In the genomic region with DNA sequence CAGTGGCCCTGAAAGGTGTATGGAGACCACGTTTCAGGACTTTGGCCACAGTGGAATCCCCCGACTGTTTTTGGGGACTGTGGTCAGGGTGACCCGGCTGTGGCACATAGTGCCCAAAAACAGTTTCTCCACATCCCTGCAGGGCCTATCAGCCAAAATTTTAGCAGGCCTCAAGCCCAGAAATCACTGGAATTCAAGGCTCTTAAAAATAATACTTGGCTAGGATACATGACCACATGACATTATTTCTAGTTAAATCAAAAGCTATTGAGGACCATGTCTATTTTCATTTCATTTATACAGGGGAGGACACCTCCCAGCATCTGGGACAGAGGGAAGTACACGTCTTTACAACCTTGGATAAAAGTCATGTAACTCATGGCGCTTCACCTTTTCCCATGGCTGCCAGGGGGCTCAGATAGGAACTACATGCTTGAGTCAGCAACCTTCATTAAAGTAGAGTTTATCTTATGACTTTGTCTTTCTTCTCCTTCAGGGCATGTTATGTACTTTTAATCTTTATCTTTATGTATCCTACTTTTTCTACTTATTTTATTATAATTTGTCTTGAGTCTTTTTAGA, we compare ENCODE assay signal across 19 cellular contexts.
A peak's percentile ranks its signal among the peaks of the same experiment; 100 is the strongest.
DNase-seq lines count a peak whose midpoint lies in the region; ATAC-seq, FAIRE-seq and TF ChIP-seq lines count a peak whose summit lies in the region.
"Had no signal": no experiment of that assay in that cellular context is flagged by ENCODE, and none has a peak within 500 bp of the region (broad histone marks: within the 10 kb centered on the region; RNA-seq: fewer than 3 reads in every experiment).

No MANE protein-coding gene starts in this region.

- peak overlapping the region; percentile 77 to 79 for H3K4ac ChIP-seq in mesenchymal stem cell (ENCODE audit: low read depth in 1 of 2, low read length in 2 of 2)

- peak overlapping the region; percentile 76 for H2AFZ ChIP-seq in K562 (ENCODE audit: low read depth, low read length)
- H2AFZ ChIP-seq in mesenchymal stem cell (ENCODE audit: low read depth, low read length), result no peak overlapping the region

- no peak for FAIRE-seq in K562 (lab: Jason Lieb, UNC)
- FAIRE-seq: A204.1, frontal cortex had no signal

- no peak overlapping the region for H3K23ac ChIP-seq in mesenchymal stem cell (ENCODE audit: low read length in 2 of 2)

- H3K79me2 ChIP-seq in K562 (ENCODE audit: control insufficient read depth, insufficient read depth, low read length), result no peaks in the 10 kb centered on the region

- peak overlapping the region; percentile 53 to 65; a peak in 2 of 4 replicates for H3K9ac ChIP-seq in K562 (ENCODE audit: insufficient read depth in 1 of 2, low read depth in 2 of 2, low read length in 2 of 2)
- peak overlapping the region; percentile 50 for H3K9ac ChIP-seq in mesenchymal stem cell (ENCODE audit: low read length)

- CTCF ChIA-PET in MCF 10A (lab: Yijun Ruan, JAX), result interaction anchor here (0.9 to 7.2 kb wide), 5 partner anchors 8 to 106 kb away, joined by 3 to 66 read pairs (median 4); no protein-coding TSS in a partner anchor
- CTCF ChIA-PET in K562 (lab: Yijun Ruan, JAX; ENCODE audit: low intra/inter-chr PET ratio), result no interaction called here

- H3K27me3 ChIP-seq in breast epithelium (no peaks in the 10 kb centered on the region), K562 (ENCODE audit: control insufficient read depth in 2 of 2, insufficient read depth in 2 of 2, low read length in 2 of 2) (no peaks in the 10 kb centered on the region), mesenchymal stem cell (ENCODE audit: control insufficient read depth in 1 of 2, insufficient read depth in 1 of 2, low read length in 2 of 2) (no peaks in the 10 kb centered on the region), tibial artery (no peaks in the 10 kb centered on the region)
- H3K27me3 ChIP-seq: left lung had no signal

- H3K9me1 ChIP-seq in K562 (ENCODE audit: control insufficient read depth, insufficient read depth, low read length), result no peaks in the 10 kb centered on the region

- H3K18ac ChIP-seq in mesenchymal stem cell (ENCODE audit: low read depth in 1 of 2, low read length in 2 of 2), result peak overlapping the region; percentile 64 to 82

- TF ChIP-seq RAD21 in K562 (CRISPR knock-in tag; conservative IDR thresholded peaks at IDR 0.05 in 1 of 2, IDR thresholded peaks at IDR 0.05 in 1 of 2), result no peak

- no peaks in the 10 kb centered on the region for H3K36me3 Mint-ChIP-seq in MCF 10A (ENCODE audit: insufficient read depth, unreplicated experiment)
- H3K36me3 Mint-ChIP-seq: activated naive CD8-positive, alpha-beta T cell; CD8-positive, alpha-beta T cell; stimulated activated memory B cell treated with anti-CD40 and anti-IgM and Interleukin-4, amounts not matched to agents 10 μg/mL and 1 μg/mL and 100 μg/mL, for 72 hours had no signal

- peak overlapping the region; percentile 45 for H4K8ac ChIP-seq in mesenchymal stem cell (ENCODE audit: low read length)

- peak overlapping the region; percentile 99 for H3K27ac Mint-ChIP-seq in MCF 10A (ENCODE audit: low read depth, unreplicated experiment)
- H3K27ac Mint-ChIP-seq: activated naive CD8-positive, alpha-beta T cell; CD8-positive, alpha-beta T cell; effector memory CD8-positive, alpha-beta T cell; stimulated activated memory B cell treated with anti-CD40 and anti-IgM and Interleukin-4, amounts not matched to agents 10 μg/mL and 1 μg/mL and 100 μg/mL, for 72 hours had no signal

- H2AK5ac ChIP-seq in mesenchymal stem cell (ENCODE audit: low read length, severe bottlenecking), result no peak overlapping the region

- no peaks in the 10 kb centered on the region for H3K27me3 Mint-ChIP-seq in MCF 10A (ENCODE audit: insufficient read depth, unreplicated experiment)
- H3K27me3 Mint-ChIP-seq: activated CD4-positive, alpha-beta T cell treated with anti-CD3 and anti-CD28 coated beads, Interleukin-2, amount 10 ng/mL, durations not matched to agents 7 days and 5 days; activated naive CD8-positive, alpha-beta T cell had no signal

- H3K27ac ChIP-seq in breast epithelium, result peak overlapping the region in 1 of 2 donors; percentile 68
- H3K27ac ChIP-seq in K562 (ENCODE audit: extremely low read depth, low read depth, low read length), result peak overlapping the region; percentile 81
- no peak overlapping the region for H3K27ac ChIP-seq in mesenchymal stem cell (ENCODE audit: low read length, poor library complexity, severe bottlenecking)
- H3K27ac ChIP-seq in tibial artery, result peak overlapping the region; percentile 90 to 91

- no peak for DNase-seq in MCF 10A (ENCODE audit: unreplicated experiment)
- no peak for DNase-seq in breast epithelium (ENCODE audit: low spot score in 2 of 2)
- peak in 1 of 4 experiments; percentile 11 for DNase-seq in K562 (ENCODE audit: extremely low read depth in 1 of 4, low spot score in 3 of 4)
- no peak for DNase-seq in mesenchymal stem cell
- no peak for DNase-seq in tibial artery
- no peak for DNase-seq in T-helper 9 cell
- no peak for DNase-seq in NCI-H2171 (lab: John Stamatoyannopoulos, UW)
- DNase-seq: activated CD4-positive, alpha-beta T cell treated with anti-CD3 and anti-CD28 coated beads, Interleukin-2, amount 10 ng/mL, durations not matched to agents 7 days and 5 days; activated T-cell treated with anti-CD3 and anti-CD28 coated beads, Interleukin-2, amount 50 U/mL, for 1 hour; DMS79 treated with DMSO at 0.1 percent for 48 hours; effector memory CD8-positive, alpha-beta T cell; NCI-H146 had no signal

- no peaks in the 10 kb centered on the region for H3K79me1 ChIP-seq in mesenchymal stem cell (replicated peaks; ENCODE audit: low read length, poor library complexity, severe bottlenecking)

- H3K4me1 Mint-ChIP-seq in MCF 10A (ENCODE audit: insufficient read depth, unreplicated experiment), result peaks cover 75% of the 10 kb centered on the region

- peak overlapping the region; percentile 48 for H4K91ac ChIP-seq in mesenchymal stem cell (ENCODE audit: low read length)

- H3K14ac ChIP-seq in mesenchymal stem cell (ENCODE audit: low read length in 2 of 2), result peak overlapping the region in 1 of 2 experiments; percentile 49

- H3K4me2 ChIP-seq in K562 (ENCODE audit: insufficient read depth, low read length) (no peak overlapping the region), mesenchymal stem cell (ENCODE audit: low read length, poor library complexity, severe bottlenecking) (no peak overlapping the region)

- no peak overlapping the region for H3K4me3 Mint-ChIP-seq in MCF 10A (ENCODE audit: unreplicated experiment)
- H3K4me3 Mint-ChIP-seq: activated CD4-positive, alpha-beta T cell treated with anti-CD3 and anti-CD28 coated beads, Interleukin-2, amount 10 ng/mL, durations not matched to agents 7 days and 5 days; activated naive CD8-positive, alpha-beta T cell; CD8-positive, alpha-beta T cell; effector memory CD8-positive, alpha-beta T cell; stimulated activated memory B cell treated with anti-CD40 and anti-IgM and Interleukin-4, amounts not matched to agents 10 μg/mL and 1 μg/mL and 100 μg/mL, for 72 hours had no signal

- intact Hi-C loops in MCF 10A (cut with micrococcal nuclease) (loop anchor here (2.0 to 5.0 kb wide), 2 partner anchors 14 to 80 kb away; no protein-coding TSS in a partner anchor), breast epithelium (cut with DNase I; ENCODE audit: low total_unique reads) (no loop called here), K562 (cut with micrococcal nuclease) (loop anchor here (5.0 kb wide), 1 partner anchor 105 kb away; no protein-coding TSS in a partner anchor), tibial artery (cut with DNase I; ENCODE audit: low total_unique reads) (no loop called here)

- H3K36me3 ChIP-seq in breast epithelium (no peaks in the 10 kb centered on the region), K562 (ENCODE audit: control insufficient read depth, insufficient read depth, low read length) (no peaks in the 10 kb centered on the region; the same call in 2 of the 3 replicates), mesenchymal stem cell (ENCODE audit: control insufficient read depth in 1 of 2, insufficient read depth in 2 of 2, low read depth in 1 of 2, low read length in 2 of 2) (no peaks in the 10 kb centered on the region), tibial artery (no peaks in the 10 kb centered on the region)
- H3K36me3 ChIP-seq: left lung had no signal

- WGBS in K562 (ENCODE audit: insufficient coverage, low coverage, missing lambda C conversion rate), result 38% methylated on average over 3 of the region's 5 CpGs
- WGBS in mesenchymal stem cell, result 92% methylated on average over 5 of the region's 5 CpGs

- no peak overlapping the region for H2BK15ac ChIP-seq in mesenchymal stem cell (ENCODE audit: low read depth, poor library complexity, severe bottlenecking)

- BruUV-seq in MCF 10A (replicated peaks; lab: Mats Ljungman, UMichigan), result TSS peak; percentile 26
- BruUV-seq in K562 (replicated peaks; lab: Mats Ljungman, UMichigan), result no TSS peak

- in situ Hi-C loops in K562 (cut with MboI), result no loop called here

- H3K4me1 ChIP-seq in breast epithelium, result no peaks in the 10 kb centered on the region
- H3K4me1 ChIP-seq in K562 (replicated peaks in 1 of 2; ENCODE audit: control insufficient read depth in 2 of 2, insufficient read depth in 2 of 2, low read length in 2 of 2), result peaks cover 52 to 92% of the 10 kb centered on the region in 2 experiments
- peaks cover 25% of the 10 kb centered on the region for H3K4me1 ChIP-seq in mesenchymal stem cell (ENCODE audit: control insufficient read depth, insufficient read depth, low read depth, low read length)
- peaks cover 0 to 95% (median 46%) of the 10 kb centered on the region in 4 donors for H3K4me1 ChIP-seq in tibial artery

- H4K20me1 ChIP-seq in K562 (replicated peaks; ENCODE audit: control insufficient read depth, insufficient read depth, low read length), result no peaks in the 10 kb centered on the region

- POLR2A ChIA-PET in MCF 10A (lab: Yijun Ruan, JAX) (interaction anchor here (0.8 to 17.4 kb wide), 14 partner anchors 14 to 480 kb away, joined by 3 to 555 read pairs (median 7); a partner anchor contains a TSS), K562 (lab: Yijun Ruan, JAX) (interaction anchor here (0.7 to 2.7 kb wide), 3 partner anchors 10 to 1173 kb away, joined by 3 to 16 read pairs (median 4); no protein-coding TSS in a partner anchor)

- TF ChIP-seq CTCF in MCF 10A (IDR thresholded peaks at IDR 0.05; ENCODE audit: unreplicated experiment), result no peak
- TF ChIP-seq CTCF in breast epithelium (IDR thresholded peaks at IDR 0.05), result no peak
- no peak for TF ChIP-seq CTCF in K562 (IDR thresholded peaks at IDR 0.05 in 2 of 3, conservative IDR thresholded peaks at IDR 0.05 in 1 of 3; ENCODE audit: insufficient read depth in 2 of 3, low read depth in 1 of 3, low read length in 3 of 3)
- TF ChIP-seq CTCF in tibial artery (IDR thresholded peaks at IDR 0.05), result peak in 1 of 2 experiments; percentile 13

- H3K9me3 ChIP-seq in breast epithelium (no peaks in the 10 kb centered on the region), K562 (replicated peaks; ENCODE audit: control insufficient read depth, insufficient read depth, low read depth, low read length) (no peaks in the 10 kb centered on the region), mesenchymal stem cell (ENCODE audit: control insufficient read depth, low read length) (no peaks in the 10 kb centered on the region), tibial artery (no peaks in the 10 kb centered on the region)
- H3K9me3 ChIP-seq: left lung had no signal

- ATAC-seq in K562, result no peak
- no peak for ATAC-seq in HG02840 (IDR thresholded peaks at IDR 0.05; ENCODE audit: low FRiP score, unreplicated experiment)
- ATAC-seq: CD8-positive, alpha-beta T cell; effector memory CD8-positive, alpha-beta T cell; stimulated activated memory B cell treated with anti-CD40 and anti-IgM and Interleukin-4, amounts not matched to agents 10 μg/mL and 1 μg/mL and 100 μg/mL, for 72 hours had no signal

- no peak for TF ChIP-seq POLR2A in breast epithelium (IDR thresholded peaks at IDR 0.05)
- TF ChIP-seq POLR2A in K562 (conservative IDR thresholded peaks at IDR 0.05), result no peak

- no peak overlapping the region for H2BK120ac ChIP-seq in mesenchymal stem cell (ENCODE audit: low read depth, low read length)

- H3K4me3 ChIP-seq in breast epithelium, result no peak overlapping the region
- H3K4me3 ChIP-seq in K562, result no peak overlapping the region
- H3K4me3 ChIP-seq in mesenchymal stem cell (ENCODE audit: insufficient read depth in 1 of 2, low read depth in 1 of 2, low read length in 2 of 2), result no peak overlapping the region
- H3K4me3 ChIP-seq in tibial artery, result no peak overlapping the region
- H3K4me3 ChIP-seq: left lung had no signal

- peak overlapping the region; percentile 14 to 96 for H2BK12ac ChIP-seq in mesenchymal stem cell (ENCODE audit: low read length in 2 of 2)

- TF ChIP-seq EP300 in K562 (IDR thresholded peaks at IDR 0.05; ENCODE audit: low read length), result no peak

- no peak overlapping the region for H2BK5ac ChIP-seq in mesenchymal stem cell (ENCODE audit: low read depth, low read length, poor library complexity, severe bottlenecking)

- H3K9me3 Mint-ChIP-seq in MCF 10A (ENCODE audit: unreplicated experiment), result no peaks in the 10 kb centered on the region
- H3K9me3 Mint-ChIP-seq: activated CD4-positive, alpha-beta T cell treated with anti-CD3 and anti-CD28 coated beads, Interleukin-2, amount 10 ng/mL, durations not matched to agents 7 days and 5 days; CD8-positive, alpha-beta T cell; effector memory CD8-positive, alpha-beta T cell; stimulated activated memory B cell treated with anti-CD40 and anti-IgM and Interleukin-4, amounts not matched to agents 10 μg/mL and 1 μg/mL and 100 μg/mL, for 72 hours had no signal

Comparison
In these comparisons a context has a peak if more than half of its experiments do, and no peak if none do; other contexts are left out.
1. intact Hi-C loops: an anchor here in MCF 10A (2.0 to 5.0 kb wide) and K562 (5.0 kb wide); none called in breast epithelium and tibial artery.